In the genomic region with DNA sequence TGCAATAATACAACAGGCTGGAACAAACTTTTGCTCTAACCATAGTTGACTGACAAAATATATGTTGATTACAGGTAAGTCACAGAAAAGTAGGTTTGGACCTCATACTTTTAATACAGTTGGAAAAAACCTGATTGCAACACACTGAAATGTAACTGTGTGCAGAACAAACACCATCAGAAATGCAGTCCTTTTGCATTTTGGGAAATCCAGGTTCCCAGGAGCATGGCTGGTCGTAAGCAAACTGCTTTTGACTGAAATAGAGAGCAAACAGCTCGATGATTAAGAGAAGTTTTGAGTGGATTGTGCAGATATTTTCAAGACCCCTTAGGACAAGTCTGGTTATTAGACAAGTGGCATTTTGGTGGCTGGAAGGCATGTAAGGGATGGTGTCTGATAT, we compare ENCODE assay signal across 1 cellular context.
TF ChIP-seq lines count a peak whose summit lies in the region.

No MANE protein-coding gene starts in this region.

TF ChIP-seq in GM23338, 12 proteins besides CTCF, POLR2A, EP300 and RAD21:
- TF ChIP-seq ZNF331 (CRISPR knock-in tag; IDR thresholded peaks at IDR 0.05; ENCODE audit: low read depth) (no peak), EZH2phosphoT487 (IDR thresholded peaks at IDR 0.05; ENCODE audit: unreplicated experiment) (no peak), EZH2 (IDR thresholded peaks at IDR 0.05; ENCODE audit: low read depth, unreplicated experiment) (no peak), POLR2AphosphoS5 (IDR thresholded peaks at IDR 0.05; ENCODE audit: low read depth) (no peak), NANOG (IDR thresholded peaks at IDR 0.05; ENCODE audit: borderline replicate concordance) (no peak), ZNF114 (CRISPR knock-in tag; IDR thresholded peaks at IDR 0.05) (no peak), CREB1 (CRISPR knock-in tag; IDR thresholded peaks at IDR 0.05; ENCODE audit: low read depth) (no peak), STAT1 (IDR thresholded peaks at IDR 0.05; ENCODE audit: unreplicated experiment) (no peak), JUNB (IDR thresholded peaks at IDR 0.05; ENCODE audit: unreplicated experiment) (no peak)
- TF ChIP-seq, protein P1, sequence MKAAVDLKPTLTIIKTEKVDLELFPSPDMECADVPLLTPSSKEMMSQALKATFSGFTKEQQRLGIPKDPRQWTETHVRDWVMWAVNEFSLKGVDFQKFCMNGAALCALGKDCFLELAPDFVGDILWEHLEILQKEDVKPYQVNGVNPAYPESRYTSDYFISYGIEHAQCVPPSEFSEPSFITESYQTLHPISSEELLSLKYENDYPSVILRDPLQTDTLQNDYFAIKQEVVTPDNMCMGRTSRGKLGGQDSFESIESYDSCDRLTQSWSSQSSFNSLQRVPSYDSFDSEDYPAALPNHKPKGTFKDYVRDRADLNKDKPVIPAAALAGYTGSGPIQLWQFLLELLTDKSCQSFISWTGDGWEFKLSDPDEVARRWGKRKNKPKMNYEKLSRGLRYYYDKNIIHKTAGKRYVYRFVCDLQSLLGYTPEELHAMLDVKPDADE (IDR thresholded peaks at IDR 0.05), result no peak
- TF ChIP-seq, protein P2, sequence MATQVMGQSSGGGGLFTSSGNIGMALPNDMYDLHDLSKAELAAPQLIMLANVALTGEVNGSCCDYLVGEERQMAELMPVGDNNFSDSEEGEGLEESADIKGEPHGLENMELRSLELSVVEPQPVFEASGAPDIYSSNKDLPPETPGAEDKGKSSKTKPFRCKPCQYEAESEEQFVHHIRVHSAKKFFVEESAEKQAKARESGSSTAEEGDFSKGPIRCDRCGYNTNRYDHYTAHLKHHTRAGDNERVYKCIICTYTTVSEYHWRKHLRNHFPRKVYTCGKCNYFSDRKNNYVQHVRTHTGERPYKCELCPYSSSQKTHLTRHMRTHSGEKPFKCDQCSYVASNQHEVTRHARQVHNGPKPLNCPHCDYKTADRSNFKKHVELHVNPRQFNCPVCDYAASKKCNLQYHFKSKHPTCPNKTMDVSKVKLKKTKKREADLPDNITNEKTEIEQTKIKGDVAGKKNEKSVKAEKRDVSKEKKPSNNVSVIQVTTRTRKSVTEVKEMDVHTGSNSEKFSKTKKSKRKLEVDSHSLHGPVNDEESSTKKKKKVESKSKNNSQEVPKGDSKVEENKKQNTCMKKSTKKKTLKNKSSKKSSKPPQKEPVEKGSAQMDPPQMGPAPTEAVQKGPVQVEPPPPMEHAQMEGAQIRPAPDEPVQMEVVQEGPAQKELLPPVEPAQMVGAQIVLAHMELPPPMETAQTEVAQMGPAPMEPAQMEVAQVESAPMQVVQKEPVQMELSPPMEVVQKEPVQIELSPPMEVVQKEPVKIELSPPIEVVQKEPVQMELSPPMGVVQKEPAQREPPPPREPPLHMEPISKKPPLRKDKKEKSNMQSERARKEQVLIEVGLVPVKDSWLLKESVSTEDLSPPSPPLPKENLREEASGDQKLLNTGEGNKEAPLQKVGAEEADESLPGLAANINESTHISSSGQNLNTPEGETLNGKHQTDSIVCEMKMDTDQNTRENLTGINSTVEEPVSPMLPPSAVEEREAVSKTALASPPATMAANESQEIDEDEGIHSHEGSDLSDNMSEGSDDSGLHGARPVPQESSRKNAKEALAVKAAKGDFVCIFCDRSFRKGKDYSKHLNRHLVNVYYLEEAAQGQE (IDR thresholded peaks at IDR 0.05; ENCODE audit: unreplicated experiment), result no peak
- TF ChIP-seq, protein P3, sequence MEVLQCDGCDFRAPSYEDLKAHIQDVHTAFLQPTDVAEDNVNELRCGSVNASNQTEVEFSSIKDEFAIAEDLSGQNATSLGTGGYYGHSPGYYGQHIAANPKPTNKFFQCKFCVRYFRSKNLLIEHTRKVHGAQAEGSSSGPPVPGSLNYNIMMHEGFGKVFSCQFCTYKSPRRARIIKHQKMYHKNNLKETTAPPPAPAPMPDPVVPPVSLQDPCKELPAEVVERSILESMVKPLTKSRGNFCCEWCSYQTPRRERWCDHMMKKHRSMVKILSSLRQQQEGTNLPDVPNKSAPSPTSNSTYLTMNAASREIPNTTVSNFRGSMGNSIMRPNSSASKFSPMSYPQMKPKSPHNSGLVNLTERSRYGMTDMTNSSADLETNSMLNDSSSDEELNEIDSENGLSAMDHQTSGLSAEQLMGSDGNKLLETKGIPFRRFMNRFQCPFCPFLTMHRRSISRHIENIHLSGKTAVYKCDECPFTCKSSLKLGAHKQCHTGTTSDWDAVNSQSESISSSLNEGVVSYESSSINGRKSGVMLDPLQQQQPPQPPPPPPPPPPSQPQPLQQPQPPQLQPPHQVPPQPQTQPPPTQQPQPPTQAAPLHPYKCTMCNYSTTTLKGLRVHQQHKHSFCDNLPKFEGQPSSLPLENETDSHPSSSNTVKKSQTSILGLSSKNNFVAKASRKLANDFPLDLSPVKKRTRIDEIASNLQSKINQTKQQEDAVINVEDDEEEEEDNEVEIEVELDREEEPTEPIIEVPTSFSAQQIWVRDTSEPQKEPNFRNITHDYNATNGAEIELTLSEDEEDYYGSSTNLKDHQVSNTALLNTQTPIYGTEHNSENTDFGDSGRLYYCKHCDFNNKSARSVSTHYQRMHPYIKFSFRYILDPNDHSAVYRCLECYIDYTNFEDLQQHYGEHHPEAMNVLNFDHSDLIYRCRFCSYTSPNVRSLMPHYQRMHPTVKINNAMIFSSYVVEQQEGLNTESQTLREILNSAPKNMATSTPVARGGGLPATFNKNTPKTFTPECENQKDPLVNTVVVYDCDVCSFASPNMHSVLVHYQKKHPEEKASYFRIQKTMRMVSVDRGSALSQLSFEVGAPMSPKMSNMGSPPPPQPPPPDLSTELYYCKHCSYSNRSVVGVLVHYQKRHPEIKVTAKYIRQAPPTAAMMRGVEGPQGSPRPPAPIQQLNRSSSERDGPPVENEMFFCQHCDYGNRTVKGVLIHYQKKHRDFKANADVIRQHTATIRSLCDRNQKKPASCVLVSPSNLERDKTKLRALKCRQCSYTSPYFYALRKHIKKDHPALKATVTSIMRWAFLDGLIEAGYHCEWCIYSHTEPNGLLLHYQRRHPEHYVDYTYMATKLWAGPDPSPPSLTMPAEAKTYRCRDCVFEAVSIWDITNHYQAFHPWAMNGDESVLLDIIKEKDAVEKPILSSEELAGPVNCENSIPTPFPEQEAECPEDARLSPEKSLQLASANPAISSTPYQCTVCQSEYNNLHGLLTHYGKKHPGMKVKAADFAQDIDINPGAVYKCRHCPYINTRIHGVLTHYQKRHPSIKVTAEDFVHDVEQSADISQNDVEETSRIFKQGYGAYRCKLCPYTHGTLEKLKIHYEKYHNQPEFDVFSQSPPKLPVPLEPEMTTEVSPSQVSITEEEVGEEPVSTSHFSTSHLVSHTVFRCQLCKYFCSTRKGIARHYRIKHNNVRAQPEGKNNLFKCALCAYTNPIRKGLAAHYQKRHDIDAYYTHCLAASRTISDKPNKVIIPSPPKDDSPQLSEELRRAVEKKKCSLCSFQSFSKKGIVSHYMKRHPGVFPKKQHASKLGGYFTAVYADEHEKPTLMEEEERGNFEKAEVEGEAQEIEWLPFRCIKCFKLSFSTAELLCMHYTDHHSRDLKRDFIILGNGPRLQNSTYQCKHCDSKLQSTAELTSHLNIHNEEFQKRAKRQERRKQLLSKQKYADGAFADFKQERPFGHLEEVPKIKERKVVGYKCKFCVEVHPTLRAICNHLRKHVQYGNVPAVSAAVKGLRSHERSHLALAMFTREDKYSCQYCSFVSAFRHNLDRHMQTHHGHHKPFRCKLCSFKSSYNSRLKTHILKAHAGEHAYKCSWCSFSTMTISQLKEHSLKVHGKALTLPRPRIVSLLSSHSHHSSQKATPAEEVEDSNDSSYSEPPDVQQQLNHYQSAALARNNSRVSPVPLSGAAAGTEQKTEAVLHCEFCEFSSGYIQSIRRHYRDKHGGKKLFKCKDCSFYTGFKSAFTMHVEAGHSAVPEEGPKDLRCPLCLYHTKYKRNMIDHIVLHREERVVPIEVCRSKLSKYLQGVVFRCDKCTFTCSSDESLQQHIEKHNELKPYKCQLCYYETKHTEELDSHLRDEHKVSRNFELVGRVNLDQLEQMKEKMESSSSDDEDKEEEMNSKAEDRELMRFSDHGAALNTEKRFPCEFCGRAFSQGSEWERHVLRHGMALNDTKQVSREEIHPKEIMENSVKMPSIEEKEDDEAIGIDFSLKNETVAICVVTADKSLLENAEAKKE (CRISPR knock-in tag; IDR thresholded peaks at IDR 0.05), result no peak
